17 cellular contexts compared by ENCODE assay signal in the genomic region with DNA sequence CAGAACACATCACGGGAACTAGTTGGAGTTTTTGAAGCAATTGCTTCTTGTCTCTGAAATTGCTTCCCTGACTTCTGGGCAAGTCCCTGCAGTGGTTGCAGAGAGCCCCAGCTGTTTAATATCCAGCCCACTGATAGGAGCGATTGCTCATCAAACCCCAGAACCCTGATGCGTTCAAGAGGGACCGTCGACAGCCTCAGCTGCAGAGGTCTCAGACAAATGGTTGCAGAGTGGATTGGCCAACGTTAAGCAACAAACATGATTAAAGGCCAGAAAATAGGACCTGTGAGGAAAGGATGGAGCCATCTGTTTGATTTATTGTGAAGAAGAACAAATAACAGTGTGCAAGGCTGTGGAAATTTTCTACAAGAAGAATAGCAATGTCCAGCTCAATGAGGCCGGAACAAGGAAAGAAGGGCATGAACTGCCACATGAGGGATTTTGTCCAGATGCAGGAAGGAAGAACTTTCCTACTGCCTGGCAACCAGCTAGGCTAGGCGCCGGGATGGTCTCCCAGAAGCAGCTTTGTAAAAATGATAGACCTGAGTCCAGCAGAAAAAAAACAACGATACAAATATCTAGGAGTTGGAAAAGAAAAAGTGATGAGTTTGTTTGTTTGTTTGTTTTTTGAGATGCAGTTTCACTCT.
A peak's percentile ranks its signal among the peaks of the same experiment; 100 is the strongest.
DNase-seq lines count a peak whose midpoint lies in the region; ATAC-seq, FAIRE-seq and TF ChIP-seq lines count a peak whose summit lies in the region.
"Had no signal": no experiment of that assay in that cellular context is flagged by ENCODE, and none has a peak within 500 bp of the region (broad histone marks: within the 10 kb centered on the region; RNA-seq: fewer than 3 reads in every experiment).

No MANE protein-coding gene starts in this region.

- H3K27me3 ChIP-seq in left ventricle myocardium inferior (ENCODE audit: low read depth) (no peaks in the 10 kb centered on the region), left lung (no peaks in the 10 kb centered on the region), pancreas (no peaks in the 10 kb centered on the region), breast epithelium (no peaks in the 10 kb centered on the region)
- H3K27me3 ChIP-seq: BLaER1 had no signal

- H3K27ac ChIP-seq in left ventricle myocardium inferior (replicated peaks) (no peak overlapping the region), left lung (no peak overlapping the region), pancreas (no peak overlapping the region), breast epithelium (no peak overlapping the region)
- H3K27ac ChIP-seq: BLaER1, GM23248 had no signal

- no peaks in the 10 kb centered on the region for H3K4me1 ChIP-seq in left ventricle myocardium inferior
- H3K4me1 ChIP-seq in left lung = no peaks in the 10 kb centered on the region
- no peaks in the 10 kb centered on the region for H3K4me1 ChIP-seq in pancreas
- no peaks in the 10 kb centered on the region for H3K4me1 ChIP-seq in breast epithelium
- H3K4me1 ChIP-seq: BLaER1, HAP-1 had no signal

- WGBS in pancreas, 2 donors = 70 to 71% methylated on average over 10 of the region's 10 CpGs

- TF ChIP-seq POLR2A in breast epithelium (IDR thresholded peaks at IDR 0.05) = no peak

- no peak for DNase-seq in left ventricle myocardium superior
- no peak for DNase-seq in left ventricle myocardium inferior
- DNase-seq in left lung = no peak
- DNase-seq in pancreas = no peak
- DNase-seq in activated naive CD8-positive, alpha-beta T cell treated with anti-CD3 and anti-CD28 coated beads for 36 hours = no peak
- no peak for DNase-seq in stimulated activated CD4-positive, alpha-beta T cell treated with anti-CD3 and anti-CD28 coated beads, Interleukin-4, amount 100 ng/mL, for 4 hours
- no peak for DNase-seq in breast epithelium (ENCODE audit: low spot score in 2 of 2)
- DNase-seq: 8988T; CD4-positive, alpha-beta memory T cell; DMS153; DMS79; GF-D8; GM23248 had no signal

- no peaks in the 10 kb centered on the region for H3K27me3 Mint-ChIP-seq in activated naive CD8-positive, alpha-beta T cell treated with anti-CD3 and anti-CD28 coated beads for 36 hours
- H3K27me3 Mint-ChIP-seq: CD4-positive, alpha-beta memory T cell had no signal

- H3K9me3 Mint-ChIP-seq in activated naive CD8-positive, alpha-beta T cell treated with anti-CD3 and anti-CD28 coated beads for 36 hours = peaks cover 1% of the 10 kb centered on the region

- peak; percentile 68 for ATAC-seq in left ventricle myocardium superior
- peak; percentile 31 for ATAC-seq in left lung
- peak in 3 of 4 donors; percentile 36 to 75 (median 72) for ATAC-seq in pancreas
- ATAC-seq in GM21526 (IDR thresholded peaks at IDR 0.05; ENCODE audit: low FRiP score, unreplicated experiment) = no peak

- TF ChIP-seq CTCF in left ventricle myocardium inferior (IDR thresholded peaks at IDR 0.05; ENCODE audit: borderline replicate concordance) = no peak
- TF ChIP-seq CTCF in left lung (IDR thresholded peaks at IDR 0.05) = no peak
- no peak for TF ChIP-seq CTCF in pancreas (IDR thresholded peaks at IDR 0.05)
- no peak for TF ChIP-seq CTCF in breast epithelium (IDR thresholded peaks at IDR 0.05)

- no peak overlapping the region for H3K4me3 ChIP-seq in left ventricle myocardium inferior
- H3K4me3 ChIP-seq in left lung = no peak overlapping the region
- no peak overlapping the region for H3K4me3 ChIP-seq in pancreas
- no peak overlapping the region for H3K4me3 ChIP-seq in breast epithelium
- H3K4me3 ChIP-seq: BLaER1, GM23248, HAP-1 had no signal

- H3K4me3 Mint-ChIP-seq in activated naive CD8-positive, alpha-beta T cell treated with anti-CD3 and anti-CD28 coated beads for 36 hours = no peak overlapping the region
- H3K4me3 Mint-ChIP-seq: CD14-positive monocyte; CD4-positive, alpha-beta memory T cell had no signal

- no peak overlapping the region for H3K27ac Mint-ChIP-seq in activated naive CD8-positive, alpha-beta T cell treated with anti-CD3 and anti-CD28 coated beads for 36 hours
- H3K27ac Mint-ChIP-seq: CD14-positive monocyte had no signal

- intact Hi-C loops in left ventricle myocardium superior (cut with micrococcal nuclease) = no loop called here
- intact Hi-C loops in left ventricle myocardium inferior (cut with micrococcal nuclease) = no loop called here
- intact Hi-C loops in left lung (cut with DNase I) = no loop called here
- intact Hi-C loops in pancreas (cut with DNase I) = no loop called here
- intact Hi-C loops in breast epithelium (cut with DNase I; ENCODE audit: low total_unique reads) = no loop called here

- no peaks in the 10 kb centered on the region for H3K4me1 Mint-ChIP-seq in activated naive CD8-positive, alpha-beta T cell treated with anti-CD3 and anti-CD28 coated beads for 36 hours
- H3K4me1 Mint-ChIP-seq: CD14-positive monocyte; CD4-positive, alpha-beta memory T cell had no signal

- H3K36me3 ChIP-seq in left ventricle myocardium inferior (no peaks in the 10 kb centered on the region), left lung (no peaks in the 10 kb centered on the region), pancreas (no peaks in the 10 kb centered on the region), breast epithelium (no peaks in the 10 kb centered on the region)
- H3K36me3 ChIP-seq: BLaER1, HAP-1 had no signal

- H3K36me3 Mint-ChIP-seq in activated naive CD8-positive, alpha-beta T cell treated with anti-CD3 and anti-CD28 coated beads for 36 hours = no peaks in the 10 kb centered on the region
- H3K36me3 Mint-ChIP-seq: CD14-positive monocyte; CD4-positive, alpha-beta memory T cell had no signal

- H3K9me3 ChIP-seq in left ventricle myocardium inferior (replicated peaks) (no peaks in the 10 kb centered on the region), left lung (no peaks in the 10 kb centered on the region), pancreas (no peaks in the 10 kb centered on the region), breast epithelium (no peaks in the 10 kb centered on the region)
- H3K9me3 ChIP-seq: BLaER1, HAP-1 had no signal

- FAIRE-seq in pancreas (lab: Jason Lieb, UNC) = no peak
